Comparison of ENCODE assay signal across 1 cellular context in the genomic region with DNA sequence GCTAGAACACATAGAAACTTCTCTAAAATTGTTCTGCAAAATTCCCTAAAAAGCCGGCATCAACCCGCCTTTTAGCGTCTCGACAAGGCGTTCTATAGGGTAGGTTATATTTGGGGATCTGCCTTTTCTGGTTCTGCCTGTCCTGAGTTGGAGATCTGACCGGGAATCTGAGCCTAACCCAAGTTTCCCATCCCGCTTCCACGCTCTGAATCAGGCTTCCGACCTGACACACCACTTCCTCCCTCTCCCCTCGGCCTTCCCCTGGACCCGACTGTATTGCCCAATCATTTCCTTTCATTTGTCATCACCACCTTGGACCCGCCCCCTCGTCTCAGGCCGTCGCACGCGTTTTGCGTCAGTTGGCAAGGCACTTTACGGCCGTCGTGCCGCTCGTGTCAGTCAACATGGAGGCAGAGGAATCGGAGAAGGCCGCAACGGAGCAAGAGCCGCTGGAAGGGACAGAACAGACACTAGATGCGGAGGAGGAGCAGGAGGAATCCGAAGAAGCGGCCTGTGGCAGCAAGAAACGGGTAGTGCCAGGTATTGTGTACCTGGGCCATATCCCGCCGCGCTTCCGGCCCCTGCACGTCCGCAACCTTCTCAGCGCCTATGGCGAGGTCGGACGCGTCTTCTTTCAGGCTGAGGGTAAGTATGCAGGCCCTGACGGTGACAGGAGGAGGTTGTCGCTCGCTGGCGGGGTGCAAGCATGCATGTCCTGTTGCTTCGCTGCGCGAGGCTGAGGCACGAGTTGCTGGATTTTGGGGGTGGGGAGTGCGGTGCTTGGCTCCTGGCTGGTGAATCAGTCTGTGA.
TF ChIP-seq lines count a peak whose summit lies in the region.

A gene (plus strand): TSS at position 375 of the 810 bp plus-strand sequence. CDS start 30 bp downstream, at position 405.

TF ChIP-seq in HepG2, 621 proteins besides CTCF, POLR2A, EP300 and RAD21 (continued from another document and continues in another):
- TF ChIP-seq, protein P1, sequence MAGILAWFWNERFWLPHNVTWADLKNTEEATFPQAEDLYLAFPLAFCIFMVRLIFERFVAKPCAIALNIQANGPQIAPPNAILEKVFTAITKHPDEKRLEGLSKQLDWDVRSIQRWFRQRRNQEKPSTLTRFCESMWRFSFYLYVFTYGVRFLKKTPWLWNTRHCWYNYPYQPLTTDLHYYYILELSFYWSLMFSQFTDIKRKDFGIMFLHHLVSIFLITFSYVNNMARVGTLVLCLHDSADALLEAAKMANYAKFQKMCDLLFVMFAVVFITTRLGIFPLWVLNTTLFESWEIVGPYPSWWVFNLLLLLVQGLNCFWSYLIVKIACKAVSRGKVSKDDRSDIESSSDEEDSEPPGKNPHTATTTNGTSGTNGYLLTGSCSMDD (CRISPR knock-in tag; IDR thresholded peaks at IDR 0.05) = no peak
- TF ChIP-seq, protein P2, sequence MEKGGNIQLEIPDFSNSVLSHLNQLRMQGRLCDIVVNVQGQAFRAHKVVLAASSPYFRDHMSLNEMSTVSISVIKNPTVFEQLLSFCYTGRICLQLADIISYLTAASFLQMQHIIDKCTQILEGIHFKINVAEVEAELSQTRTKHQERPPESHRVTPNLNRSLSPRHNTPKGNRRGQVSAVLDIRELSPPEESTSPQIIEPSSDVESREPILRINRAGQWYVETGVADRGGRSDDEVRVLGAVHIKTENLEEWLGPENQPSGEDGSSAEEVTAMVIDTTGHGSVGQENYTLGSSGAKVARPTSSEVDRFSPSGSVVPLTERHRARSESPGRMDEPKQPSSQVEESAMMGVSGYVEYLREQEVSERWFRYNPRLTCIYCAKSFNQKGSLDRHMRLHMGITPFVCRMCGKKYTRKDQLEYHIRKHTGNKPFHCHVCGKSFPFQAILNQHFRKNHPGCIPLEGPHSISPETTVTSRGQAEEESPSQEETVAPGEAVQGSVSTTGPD (CRISPR knock-in tag; IDR thresholded peaks at IDR 0.05) = 0 out of 2 replicates have a peak, but pooled peaks have one; percentile 25
- TF ChIP-seq, protein P3, sequence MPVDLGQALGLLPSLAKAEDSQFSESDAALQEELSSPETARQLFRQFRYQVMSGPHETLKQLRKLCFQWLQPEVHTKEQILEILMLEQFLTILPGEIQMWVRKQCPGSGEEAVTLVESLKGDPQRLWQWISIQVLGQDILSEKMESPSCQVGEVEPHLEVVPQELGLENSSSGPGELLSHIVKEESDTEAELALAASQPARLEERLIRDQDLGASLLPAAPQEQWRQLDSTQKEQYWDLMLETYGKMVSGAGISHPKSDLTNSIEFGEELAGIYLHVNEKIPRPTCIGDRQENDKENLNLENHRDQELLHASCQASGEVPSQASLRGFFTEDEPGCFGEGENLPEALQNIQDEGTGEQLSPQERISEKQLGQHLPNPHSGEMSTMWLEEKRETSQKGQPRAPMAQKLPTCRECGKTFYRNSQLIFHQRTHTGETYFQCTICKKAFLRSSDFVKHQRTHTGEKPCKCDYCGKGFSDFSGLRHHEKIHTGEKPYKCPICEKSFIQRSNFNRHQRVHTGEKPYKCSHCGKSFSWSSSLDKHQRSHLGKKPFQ (CRISPR knock-in tag; IDR thresholded peaks at IDR 0.05; ENCODE audit: insufficient replicate concordance) = peak; percentile 83
- 0 out of 2 replicates have a peak, but pooled peaks have one; percentile 69 for TF ChIP-seq ZC3H4 (CRISPR knock-in tag; IDR thresholded peaks at IDR 0.05; ENCODE audit: borderline replicate concordance)
- peak; percentile 84; the same call in 1 of the 2 replicates for TF ChIP-seq HMG20B (CRISPR knock-in tag; conservative IDR thresholded peaks at IDR 0.05)
- TF ChIP-seq, protein P4, sequence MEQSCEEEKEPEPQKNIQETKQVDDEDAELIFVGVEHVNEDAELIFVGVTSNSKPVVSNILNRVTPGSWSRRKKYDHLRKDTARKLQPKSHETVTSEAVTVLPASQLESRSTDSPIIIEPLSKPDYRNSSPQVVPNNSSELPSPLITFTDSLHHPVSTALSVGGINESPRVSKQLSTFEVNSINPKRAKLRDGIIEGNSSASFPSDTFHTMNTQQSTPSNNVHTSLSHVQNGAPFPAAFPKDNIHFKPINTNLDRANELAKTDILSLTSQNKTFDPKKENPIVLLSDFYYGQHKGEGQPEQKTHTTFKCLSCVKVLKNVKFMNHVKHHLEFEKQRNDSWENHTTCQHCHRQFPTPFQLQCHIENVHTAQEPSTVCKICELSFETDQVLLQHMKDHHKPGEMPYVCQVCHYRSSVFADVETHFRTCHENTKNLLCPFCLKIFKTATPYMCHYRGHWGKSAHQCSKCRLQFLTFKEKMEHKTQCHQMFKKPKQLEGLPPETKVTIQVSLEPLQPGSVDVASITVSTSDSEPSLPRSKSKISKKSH (CRISPR knock-in tag; IDR thresholded peaks at IDR 0.05; ENCODE audit: borderline replicate concordance) = peak; percentile 96
- peak; percentile 95 for TF ChIP-seq PHF21A (CRISPR knock-in tag; IDR thresholded peaks at IDR 0.05)
- TF ChIP-seq ZNF274 (CRISPR knock-in tag; IDR thresholded peaks at IDR 0.05) = peak; percentile 89; the same call in 1 of the 2 replicates
- TF ChIP-seq EEA1 (CRISPR knock-in tag; IDR thresholded peaks at IDR 0.05; ENCODE audit: borderline replicate concordance) = no peak
- TF ChIP-seq TSC22D2 (CRISPR knock-in tag; IDR thresholded peaks at IDR 0.05; ENCODE audit: borderline replicate concordance) = peak; percentile 99
- TF ChIP-seq JUNB (CRISPR knock-in tag; IDR thresholded peaks at IDR 0.05; ENCODE audit: borderline replicate concordance) = peak; percentile 87; the same call in 1 of the 2 replicates
- no peak for TF ChIP-seq ARID2 (CRISPR knock-in tag; IDR thresholded peaks at IDR 0.05; ENCODE audit: borderline replicate concordance)
- TF ChIP-seq ZNF761 (CRISPR knock-in tag; conservative IDR thresholded peaks at IDR 0.05) = peak; percentile 89; the same call in 1 of the 2 replicates
- no peak; the same call in 1 of the 2 replicates for TF ChIP-seq ZBTB1 (CRISPR knock-in tag; IDR thresholded peaks at IDR 0.05; ENCODE audit: borderline replicate concordance)
- TF ChIP-seq ZFX (CRISPR knock-in tag; IDR thresholded peaks at IDR 0.05; ENCODE audit: low read depth) = peak; percentile 100
- peak; percentile 94; the same call in 1 of the 2 replicates for TF ChIP-seq ZBTB38 (CRISPR knock-in tag; IDR thresholded peaks at IDR 0.05)
- TF ChIP-seq ZNF205 (CRISPR knock-in tag; IDR thresholded peaks at IDR 0.05) = peak; percentile 93
- peak; percentile 89 for TF ChIP-seq ZNF121 (CRISPR knock-in tag; IDR thresholded peaks at IDR 0.05)
- TF ChIP-seq SRSF4 (IDR thresholded peaks at IDR 0.05; ENCODE audit: low read depth, low read length, poor library complexity, severe bottlenecking) = no peak
- TF ChIP-seq ZNF382 (CRISPR knock-in tag; IDR thresholded peaks at IDR 0.05; ENCODE audit: borderline replicate concordance) = no peak
- no peak for TF ChIP-seq ZNF660 (CRISPR knock-in tag; IDR thresholded peaks at IDR 0.05; ENCODE audit: borderline replicate concordance, low read depth)
- TF ChIP-seq GABPB1 (CRISPR knock-in tag; IDR thresholded peaks at IDR 0.05) = peak; percentile 95
- peak; percentile 100 for TF ChIP-seq CREM (IDR thresholded peaks at IDR 0.05)
- peak; percentile 94 for TF ChIP-seq CREM (CRISPR knock-in tag; IDR thresholded peaks at IDR 0.05)
- peak; percentile 91 for TF ChIP-seq NR2C2 (CRISPR knock-in tag; IDR thresholded peaks at IDR 0.05; ENCODE audit: borderline replicate concordance)
- TF ChIP-seq HOXD1 (CRISPR knock-in tag; IDR thresholded peaks at IDR 0.05) = peak; percentile 78
- TF ChIP-seq NRL (CRISPR knock-in tag; IDR thresholded peaks at IDR 0.05; ENCODE audit: borderline replicate concordance) = peak; percentile 96
- peak; percentile 97 for TF ChIP-seq TGIF2 (CRISPR knock-in tag; IDR thresholded peaks at IDR 0.05)
- TF ChIP-seq, protein P5, sequence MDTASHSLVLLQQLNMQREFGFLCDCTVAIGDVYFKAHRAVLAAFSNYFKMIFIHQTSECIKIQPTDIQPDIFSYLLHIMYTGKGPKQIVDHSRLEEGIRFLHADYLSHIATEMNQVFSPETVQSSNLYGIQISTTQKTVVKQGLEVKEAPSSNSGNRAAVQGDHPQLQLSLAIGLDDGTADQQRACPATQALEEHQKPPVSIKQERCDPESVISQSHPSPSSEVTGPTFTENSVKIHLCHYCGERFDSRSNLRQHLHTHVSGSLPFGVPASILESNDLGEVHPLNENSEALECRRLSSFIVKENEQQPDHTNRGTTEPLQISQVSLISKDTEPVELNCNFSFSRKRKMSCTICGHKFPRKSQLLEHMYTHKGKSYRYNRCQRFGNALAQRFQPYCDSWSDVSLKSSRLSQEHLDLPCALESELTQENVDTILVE (CRISPR knock-in tag; IDR thresholded peaks at IDR 0.05) = peak; percentile 98
- TF ChIP-seq ZNF501 (CRISPR knock-in tag; IDR thresholded peaks at IDR 0.05) = peak; percentile 96
- peak; percentile 96 for TF ChIP-seq HOXA9 (CRISPR knock-in tag; IDR thresholded peaks at IDR 0.05; ENCODE audit: borderline replicate concordance)
- no peak for TF ChIP-seq ZNF790 (CRISPR knock-in tag; IDR thresholded peaks at IDR 0.05; ENCODE audit: borderline replicate concordance)
- 0 out of 2 replicates have a peak, but pooled peaks have one; percentile 1 for TF ChIP-seq NFE2L2 (IDR thresholded peaks at IDR 0.05; ENCODE audit: low read length)
- TF ChIP-seq ZNF136 (CRISPR knock-in tag; IDR thresholded peaks at IDR 0.05; ENCODE audit: low read depth) = 0 out of 2 replicates have a peak, but pooled peaks have one; percentile 56
- no peak for TF ChIP-seq ZNF766 (CRISPR knock-in tag; IDR thresholded peaks at IDR 0.05; ENCODE audit: borderline replicate concordance)
- TF ChIP-seq, protein P6, sequence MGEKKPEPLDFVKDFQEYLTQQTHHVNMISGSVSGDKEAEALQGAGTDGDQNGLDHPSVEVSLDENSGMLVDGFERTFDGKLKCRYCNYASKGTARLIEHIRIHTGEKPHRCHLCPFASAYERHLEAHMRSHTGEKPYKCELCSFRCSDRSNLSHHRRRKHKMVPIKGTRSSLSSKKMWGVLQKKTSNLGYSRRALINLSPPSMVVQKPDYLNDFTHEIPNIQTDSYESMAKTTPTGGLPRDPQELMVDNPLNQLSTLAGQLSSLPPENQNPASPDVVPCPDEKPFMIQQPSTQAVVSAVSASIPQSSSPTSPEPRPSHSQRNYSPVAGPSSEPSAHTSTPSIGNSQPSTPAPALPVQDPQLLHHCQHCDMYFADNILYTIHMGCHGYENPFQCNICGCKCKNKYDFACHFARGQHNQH (CRISPR knock-in tag; IDR thresholded peaks at IDR 0.05) = peak; percentile 98
- peak; percentile 97 for TF ChIP-seq BORCS8-MEF2B (CRISPR knock-in tag; IDR thresholded peaks at IDR 0.05)
- 0 out of 2 replicates have a peak, but pooled peaks have one; percentile 76 for TF ChIP-seq RELA (CRISPR knock-in tag; IDR thresholded peaks at IDR 0.05)
- TF ChIP-seq ZNF891 (CRISPR knock-in tag; IDR thresholded peaks at IDR 0.05) = peak; percentile 99
- TF ChIP-seq ZNF138 (CRISPR knock-in tag; IDR thresholded peaks at IDR 0.05; ENCODE audit: low read depth) = peak; percentile 71; the same call in 1 of the 2 replicates
- peak; percentile 81; the same call in 1 of the 2 replicates for TF ChIP-seq SRY (CRISPR knock-in tag; IDR thresholded peaks at IDR 0.05)
- peak; percentile 52; the same call in 1 of the 2 replicates for TF ChIP-seq ATAD3A (CRISPR knock-in tag; IDR thresholded peaks at IDR 0.05)
- TF ChIP-seq FIP1L1 (IDR thresholded peaks at IDR 0.05; ENCODE audit: borderline replicate concordance, insufficient read depth, low read depth, low read length) = peak; percentile 98; the same call in 1 of the 2 replicates
- peak; percentile 94; the same call in 1 of the 2 replicates for TF ChIP-seq MYC (CRISPR knock-in tag; IDR thresholded peaks at IDR 0.05; ENCODE audit: borderline replicate concordance)
- peak; percentile 97 for TF ChIP-seq POLR2G (IDR thresholded peaks at IDR 0.05; ENCODE audit: low read depth, low read length)
- no peak for TF ChIP-seq PHB2 (IDR thresholded peaks at IDR 0.05; ENCODE audit: partially characterized antibody)
- TF ChIP-seq JUND (CRISPR knock-in tag; IDR thresholded peaks at IDR 0.05) = 0 out of 2 replicates have a peak, but pooled peaks have one; percentile 27
- no peak; the same call in 1 of the 2 replicates for TF ChIP-seq ZNF564 (CRISPR knock-in tag; IDR thresholded peaks at IDR 0.05)
- TF ChIP-seq ZNF589 (CRISPR knock-in tag; conservative IDR thresholded peaks at IDR 0.05) = peak; percentile 98
- TF ChIP-seq, protein P7, sequence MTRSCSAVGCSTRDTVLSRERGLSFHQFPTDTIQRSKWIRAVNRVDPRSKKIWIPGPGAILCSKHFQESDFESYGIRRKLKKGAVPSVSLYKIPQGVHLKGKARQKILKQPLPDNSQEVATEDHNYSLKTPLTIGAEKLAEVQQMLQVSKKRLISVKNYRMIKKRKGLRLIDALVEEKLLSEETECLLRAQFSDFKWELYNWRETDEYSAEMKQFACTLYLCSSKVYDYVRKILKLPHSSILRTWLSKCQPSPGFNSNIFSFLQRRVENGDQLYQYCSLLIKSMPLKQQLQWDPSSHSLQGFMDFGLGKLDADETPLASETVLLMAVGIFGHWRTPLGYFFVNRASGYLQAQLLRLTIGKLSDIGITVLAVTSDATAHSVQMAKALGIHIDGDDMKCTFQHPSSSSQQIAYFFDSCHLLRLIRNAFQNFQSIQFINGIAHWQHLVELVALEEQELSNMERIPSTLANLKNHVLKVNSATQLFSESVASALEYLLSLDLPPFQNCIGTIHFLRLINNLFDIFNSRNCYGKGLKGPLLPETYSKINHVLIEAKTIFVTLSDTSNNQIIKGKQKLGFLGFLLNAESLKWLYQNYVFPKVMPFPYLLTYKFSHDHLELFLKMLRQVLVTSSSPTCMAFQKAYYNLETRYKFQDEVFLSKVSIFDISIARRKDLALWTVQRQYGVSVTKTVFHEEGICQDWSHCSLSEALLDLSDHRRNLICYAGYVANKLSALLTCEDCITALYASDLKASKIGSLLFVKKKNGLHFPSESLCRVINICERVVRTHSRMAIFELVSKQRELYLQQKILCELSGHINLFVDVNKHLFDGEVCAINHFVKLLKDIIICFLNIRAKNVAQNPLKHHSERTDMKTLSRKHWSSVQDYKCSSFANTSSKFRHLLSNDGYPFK (CRISPR knock-in tag; IDR thresholded peaks at IDR 0.05; ENCODE audit: borderline replicate concordance) = peak; percentile 98
- peak; percentile 93 for TF ChIP-seq EED (CRISPR knock-in tag; IDR thresholded peaks at IDR 0.05)
- no peak for TF ChIP-seq ZNF17 (CRISPR knock-in tag; IDR thresholded peaks at IDR 0.05)
- TF ChIP-seq ZNF549 (CRISPR knock-in tag; IDR thresholded peaks at IDR 0.05) = no peak
- TF ChIP-seq SRSF1 (optimal IDR thresholded peaks at IDR 0.05; ENCODE audit: low read depth, low read length) = no peak
- TF ChIP-seq, protein P8, sequence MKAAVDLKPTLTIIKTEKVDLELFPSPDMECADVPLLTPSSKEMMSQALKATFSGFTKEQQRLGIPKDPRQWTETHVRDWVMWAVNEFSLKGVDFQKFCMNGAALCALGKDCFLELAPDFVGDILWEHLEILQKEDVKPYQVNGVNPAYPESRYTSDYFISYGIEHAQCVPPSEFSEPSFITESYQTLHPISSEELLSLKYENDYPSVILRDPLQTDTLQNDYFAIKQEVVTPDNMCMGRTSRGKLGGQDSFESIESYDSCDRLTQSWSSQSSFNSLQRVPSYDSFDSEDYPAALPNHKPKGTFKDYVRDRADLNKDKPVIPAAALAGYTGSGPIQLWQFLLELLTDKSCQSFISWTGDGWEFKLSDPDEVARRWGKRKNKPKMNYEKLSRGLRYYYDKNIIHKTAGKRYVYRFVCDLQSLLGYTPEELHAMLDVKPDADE (CRISPR knock-in tag; IDR thresholded peaks at IDR 0.05) = no peak
- no peak for TF ChIP-seq PRPF4 (IDR thresholded peaks at IDR 0.05; ENCODE audit: low read depth, low read length, poor library complexity, severe bottlenecking)
- peak; percentile 96 for TF ChIP-seq MXD4 (CRISPR knock-in tag; IDR thresholded peaks at IDR 0.05)
- TF ChIP-seq CHCHD3 (CRISPR knock-in tag; IDR thresholded peaks at IDR 0.05) = peak; percentile 91; the same call in 1 of the 2 replicates
